Comparison of ENCODE assay signal across 1 cellular context in the genomic region with DNA sequence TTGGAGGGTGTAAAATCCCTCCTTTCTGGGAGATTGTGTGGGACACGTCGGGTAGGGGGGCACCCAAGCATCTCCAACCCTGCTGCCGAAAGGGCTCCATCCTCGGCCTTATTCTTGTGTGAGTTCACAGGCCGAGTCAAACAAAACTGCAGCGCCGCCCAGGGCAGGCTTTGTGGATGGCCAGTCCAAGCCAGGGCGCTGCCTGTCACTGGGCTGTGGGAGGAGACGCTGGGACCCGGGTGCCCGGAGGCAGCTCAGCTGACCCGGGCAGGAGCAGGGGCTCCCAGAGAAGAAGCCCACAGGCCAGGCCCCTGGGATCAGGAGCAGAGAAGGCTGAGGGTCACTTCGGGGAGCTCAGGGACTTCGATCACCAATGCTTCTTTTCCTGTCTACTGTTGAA.
TF ChIP-seq lines count a peak whose summit lies in the region.

No MANE protein-coding gene starts in this region.

TF ChIP-seq in K562, 482 proteins besides CTCF, POLR2A, EP300 and RAD21:
- TF ChIP-seq, protein P1, sequence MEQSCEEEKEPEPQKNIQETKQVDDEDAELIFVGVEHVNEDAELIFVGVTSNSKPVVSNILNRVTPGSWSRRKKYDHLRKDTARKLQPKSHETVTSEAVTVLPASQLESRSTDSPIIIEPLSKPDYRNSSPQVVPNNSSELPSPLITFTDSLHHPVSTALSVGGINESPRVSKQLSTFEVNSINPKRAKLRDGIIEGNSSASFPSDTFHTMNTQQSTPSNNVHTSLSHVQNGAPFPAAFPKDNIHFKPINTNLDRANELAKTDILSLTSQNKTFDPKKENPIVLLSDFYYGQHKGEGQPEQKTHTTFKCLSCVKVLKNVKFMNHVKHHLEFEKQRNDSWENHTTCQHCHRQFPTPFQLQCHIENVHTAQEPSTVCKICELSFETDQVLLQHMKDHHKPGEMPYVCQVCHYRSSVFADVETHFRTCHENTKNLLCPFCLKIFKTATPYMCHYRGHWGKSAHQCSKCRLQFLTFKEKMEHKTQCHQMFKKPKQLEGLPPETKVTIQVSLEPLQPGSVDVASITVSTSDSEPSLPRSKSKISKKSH (CRISPR knock-in tag; IDR thresholded peaks at IDR 0.05): no peak
- TF ChIP-seq STAG1 (CRISPR knock-in tag; IDR thresholded peaks at IDR 0.05; ENCODE audit: borderline replicate concordance): peak; percentile 12; the same call in 1 of the 2 replicates
